ENCODE assay signal across 20 cellular contexts in genomic region chr2:233851169-233851568, GRCh38. TPM values are rescaled to one million over a fixed set of nuclear protein-coding genes. Genes with fewer than 3 reads are reported as not detected.
A peak's percentile ranks its signal among the peaks of the same experiment; 100 is the strongest.
DNase-seq lines count a peak whose midpoint lies in the region; ATAC-seq and TF ChIP-seq lines count a peak whose summit lies in the region.
"Had no signal": no experiment of that assay in that cellular context is flagged by ENCODE, and none has a peak within 500 bp of the region (broad histone marks: within the 10 kb centered on the region; RNA-seq: fewer than 3 reads in every experiment).

No MANE protein-coding gene starts in this region.

- no peaks in the 10 kb centered on the region for H3K27me3 ChIP-seq in Panc1 (ENCODE audit: control insufficient read depth, insufficient read depth, low read length)
- H3K27me3 ChIP-seq: BE2C had no signal

- CTCF ChIA-PET in activated naive CD4-positive, alpha-beta T cell treated with anti-CD3 and anti-CD28 coated beads, Interleukin-2, amount 10 ng/mL, durations not matched to agents 7 days and 5 days (lab: Charles Lee): no interaction called here
- CTCF ChIA-PET in Panc1 (lab: Charles Lee): no interaction called here

- intact Hi-C loops in Panc1 (cut with micrococcal nuclease; ENCODE audit: unreplicated experiment): no loop called here

- no TSS peak for BruUV-seq in Panc1 (replicated peaks; lab: Mats Ljungman, UMichigan)

- H3K4me3 Mint-ChIP-seq in activated naive CD4-positive, alpha-beta T cell treated with anti-CD3 and anti-CD28 coated beads, Interleukin-2, amount 10 ng/mL, durations not matched to agents 7 days and 5 days: peak overlapping the region; percentile 90
- H3K4me3 Mint-ChIP-seq in HFFc6 (peak overlapping the region; percentile 95; the same call in 1 of the 2 replicates), nephron (peak overlapping the region in 2 of 3 experiments; percentile 28 to 56)

- peaks cover 75% of the 10 kb centered on the region for H3K36me3 Mint-ChIP-seq in activated naive CD4-positive, alpha-beta T cell treated with anti-CD3 and anti-CD28 coated beads, Interleukin-2, amount 10 ng/mL, durations not matched to agents 7 days and 5 days
- peaks cover 28% of the 10 kb centered on the region for H3K36me3 Mint-ChIP-seq in HFFc6 (ENCODE audit: low read depth)
- peaks cover 34% of the 10 kb centered on the region for H3K36me3 Mint-ChIP-seq in nephron (ENCODE audit: low read depth)

- no peak for ATAC-seq in Panc1
- no peak for ATAC-seq in GM18520 (IDR thresholded peaks at IDR 0.05; ENCODE audit: unreplicated experiment)
- no peak for ATAC-seq in GM21619 (IDR thresholded peaks at IDR 0.05; ENCODE audit: unreplicated experiment)
- ATAC-seq: GM23338 had no signal

- no peak for DNase-seq in activated naive CD4-positive, alpha-beta T cell treated with anti-CD3 and anti-CD28 coated beads, Interleukin-2, amount 10 ng/mL, durations not matched to agents 7 days and 5 days
- no peak for DNase-seq in activated naive CD4-positive, alpha-beta T cell (lab: John Stamatoyannopoulos, UW)
- DNase-seq in HFFc6 (no peak), Panc1 (ENCODE audit: low read depth, low spot score) (no peak), NCI-H2196 (lab: John Stamatoyannopoulos, UW; ENCODE audit: unreplicated experiment) (no peak)
- DNase-seq: BE2C, KBM-7, NCI-H1105, NCI-H146, NCI-H2029 treated with DMSO at 0.1 percent for 48 hours, NCI-H2171, NCI-H446, NCI-H526 treated with DMSO at 0.1 percent for 48 hours, RPMI8226, SHP77 had no signal

- in situ Hi-C loops in Panc1 (cut with HindIII; ENCODE audit: low pct_unique_long_range_greater_than_20kb, low sequenced_read_pairs): no loop called here

- H3K4me3 ChIP-seq in Panc1 (ENCODE audit: low read depth in 2 of 2, low read length in 2 of 2): no peak overlapping the region

- no peaks in the 10 kb centered on the region for H3K9me3 Mint-ChIP-seq in activated naive CD4-positive, alpha-beta T cell treated with anti-CD3 and anti-CD28 coated beads, Interleukin-2, amount 10 ng/mL, durations not matched to agents 7 days and 5 days
- H3K9me3 Mint-ChIP-seq in HFFc6 (no peaks in the 10 kb centered on the region), nephron (no peaks in the 10 kb centered on the region)
- H3K9me3 Mint-ChIP-seq: GM23338 had no signal

- H3K4me1 Mint-ChIP-seq in activated naive CD4-positive, alpha-beta T cell treated with anti-CD3 and anti-CD28 coated beads, Interleukin-2, amount 10 ng/mL, durations not matched to agents 7 days and 5 days: peaks cover 82% of the 10 kb centered on the region
- peaks cover 49% of the 10 kb centered on the region for H3K4me1 Mint-ChIP-seq in HFFc6 (ENCODE audit: low read depth)
- peaks cover 26% of the 10 kb centered on the region for H3K4me1 Mint-ChIP-seq in nephron

- H3K9me3 ChIP-seq in Panc1 (ENCODE audit: control insufficient read depth, insufficient read depth, low read depth, low read length): no peaks in the 10 kb centered on the region
- H3K9me3 ChIP-seq: BE2C, HAP-1 had no signal

- peak overlapping the region; percentile 79 for H3K27ac ChIP-seq in Panc1 (ENCODE audit: low read length)

- TF ChIP-seq CTCF in HFFc6 (IDR thresholded peaks at IDR 0.05) (no peak), Panc1 (IDR thresholded peaks at IDR 0.05) (no peak), nephron (IDR thresholded peaks at IDR 0.05; ENCODE audit: unreplicated experiment in 3 of 3) (no peak)

- POLR2A ChIA-PET in Panc1 (lab: Charles Lee): no interaction called here

- H3K4me1 ChIP-seq in Panc1 (ENCODE audit: control insufficient read depth, insufficient read depth, low read length): peaks cover 28% of the 10 kb centered on the region

- no peaks in the 10 kb centered on the region for H3K27me3 Mint-ChIP-seq in activated naive CD4-positive, alpha-beta T cell treated with anti-CD3 and anti-CD28 coated beads, Interleukin-2, amount 10 ng/mL, durations not matched to agents 7 days and 5 days
- H3K27me3 Mint-ChIP-seq in HFFc6 (ENCODE audit: insufficient read depth) (peaks cover 7% of the 10 kb centered on the region), nephron (ENCODE audit: low read depth) (no peaks in the 10 kb centered on the region)

- peaks cover 38% of the 10 kb centered on the region for H3K36me3 ChIP-seq in Panc1 (ENCODE audit: control insufficient read depth, insufficient read depth, low read length)

- no peak overlapping the region for H3K27ac Mint-ChIP-seq in activated naive CD4-positive, alpha-beta T cell treated with anti-CD3 and anti-CD28 coated beads, Interleukin-2, amount 10 ng/mL, durations not matched to agents 7 days and 5 days
- H3K27ac Mint-ChIP-seq in HFFc6 (no peak overlapping the region), nephron (no peak overlapping the region)
- H3K27ac Mint-ChIP-seq: GM23338 had no signal

RNA-seq across cellular contexts. Expression of gene HJURP, which starts 3.2 kb away (rescaled TPM):
- total RNA-seq in HFFc6 (2021; fragmentation: NEBNext Ultra II Directional; extraction: Animal tissue kit (Norgen Biotek cat#: 25700)): 10 to 100 TPM; 16.8 to 33.6 (median 32.4) TPM
- 87.0 TPM for total RNA-seq in Panc1 (2021; ENCODE audit: unreplicated experiment)
- 65.2 TPM for polyA plus RNA-seq in Panc1 (2012; ENCODE audit: insufficient read length)

Comparison
In these comparisons a context has a peak if more than half of its experiments do, and no peak if none do; other contexts are left out.
1. H3K4me3 Mint-ChIP-seq: peak in every context shown above with its lines; median percentile 95 in HFFc6; 90 in activated naive CD4-positive, alpha-beta T cell treated with anti-CD3 and anti-CD28 coated beads, Interleukin-2, amount 10 ng/mL, durations not matched to agents 7 days and 5 days; 42 in nephron.